ENCODE assay signal across 9 cellular contexts in the genomic region with DNA sequence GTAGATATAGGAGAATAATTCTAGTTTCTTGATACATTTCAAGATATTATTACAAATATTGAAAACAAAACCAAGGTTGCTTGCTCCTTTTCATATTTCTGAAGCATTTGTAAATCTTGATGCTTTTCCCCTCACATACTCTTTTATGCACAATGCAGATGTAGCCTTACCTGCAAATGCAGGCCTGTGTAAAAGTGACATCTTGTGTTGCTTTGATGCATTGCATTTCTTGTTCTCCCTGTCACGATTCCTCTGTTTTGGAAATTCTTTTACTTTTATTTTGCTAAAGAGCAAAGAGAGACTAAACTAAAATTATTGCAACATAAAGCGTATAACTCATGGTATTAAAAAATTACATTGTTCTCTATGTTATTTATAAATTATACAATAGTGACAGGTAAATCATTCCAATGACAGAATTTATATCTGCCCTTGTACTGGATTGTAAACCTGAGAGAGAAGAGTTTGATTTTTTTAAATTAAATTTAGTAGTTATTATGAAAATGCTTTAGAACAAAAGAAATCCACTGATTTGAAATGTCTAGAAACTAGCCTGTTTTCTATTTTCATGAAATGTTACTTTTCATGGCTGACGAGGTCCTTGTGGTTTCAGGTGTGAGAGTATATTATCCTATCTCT.
DNase-seq lines count a peak whose midpoint lies in the region; ATAC-seq and TF ChIP-seq lines count a peak whose summit lies in the region.
"Had no signal": no experiment of that assay in that cellular context is flagged by ENCODE, and none has a peak within 500 bp of the region (broad histone marks: within the 10 kb centered on the region; RNA-seq: fewer than 3 reads in every experiment).

No MANE protein-coding gene starts in this region.

- ATAC-seq in lower lobe of right lung (peak in 1 of 2 donors; percentile 59), HG03342 (IDR thresholded peaks at IDR 0.05; ENCODE audit: unreplicated experiment) (no peak), GM18867 (IDR thresholded peaks at IDR 0.05; ENCODE audit: unreplicated experiment) (no peak), HG03442 (IDR thresholded peaks at IDR 0.05; ENCODE audit: unreplicated experiment) (no peak)

- H3K4me3 ChIP-seq in brain microvascular endothelial cell (ENCODE audit: low read depth, low read length) = no peak overlapping the region
- no peak overlapping the region for H3K4me3 ChIP-seq in lower lobe of right lung
- H3K4me3 ChIP-seq: SJSA1 had no signal

- H3K4me1 ChIP-seq in lower lobe of right lung = no peaks in the 10 kb centered on the region
- H3K4me1 ChIP-seq: SJSA1 had no signal

- intact Hi-C loops in lower lobe of right lung (cut with DNase I) = no loop called here

- TF ChIP-seq CTCF in brain microvascular endothelial cell (IDR thresholded peaks at IDR 0.05; ENCODE audit: low read depth, low read length, missing control alignments) (peak; percentile 59), lower lobe of right lung (IDR thresholded peaks at IDR 0.05) (peak; percentile 42)

- in situ Hi-C loops in brain microvascular endothelial cell (cut with HindIII; ENCODE audit: low pct_ligation_motif_present, low sequenced_read_pairs) = no loop called here

- DNase-seq in GM03348 (ENCODE audit: low spot score) (peak; percentile 6), Kasumi-1 (lab: John Stamatoyannopoulos, UW) (peak; percentile 46 to 48), brain microvascular endothelial cell (no peak), lower lobe of right lung (no peak), DMS153 treated with DMSO at 0.1 percent for 48 hours (lab: John Stamatoyannopoulos, UW; ENCODE audit: unreplicated experiment) (no peak)

- H3K36me3 ChIP-seq in brain microvascular endothelial cell (replicated peaks) = no peaks in the 10 kb centered on the region
- no peaks in the 10 kb centered on the region for H3K36me3 ChIP-seq in lower lobe of right lung
- H3K36me3 ChIP-seq: SJSA1 had no signal

- H3K27me3 ChIP-seq in brain microvascular endothelial cell (replicated peaks) = no peaks in the 10 kb centered on the region
- H3K27me3 ChIP-seq in lower lobe of right lung (ENCODE audit: low read depth) = no peaks in the 10 kb centered on the region
- H3K27me3 ChIP-seq: SJSA1 had no signal

- no peak overlapping the region for H3K27ac ChIP-seq in brain microvascular endothelial cell
- no peak overlapping the region for H3K27ac ChIP-seq in lower lobe of right lung
- H3K27ac ChIP-seq: SJSA1 had no signal

- no peaks in the 10 kb centered on the region for H3K9me3 ChIP-seq in lower lobe of right lung
- H3K9me3 ChIP-seq: SJSA1 had no signal

Comparison
In these comparisons a context has a peak if more than half of its experiments do, and no peak if none do; other contexts are left out.
1. DNase-seq: peak in GM03348 (single experiment) and Kasumi-1 (2 of 2); none in brain microvascular endothelial cell (single experiment), lower lobe of right lung (single experiment) and DMS153 treated with DMSO at 0.1 percent for 48 hours (single experiment).